In genomic region chr12:31860401-31860800, GRCh38 we compare ENCODE assay signal across 1 cellular context.
TF ChIP-seq lines count a peak whose summit lies in the region.

No MANE protein-coding gene starts in this region.

TF ChIP-seq in GM12878, 131 proteins besides CTCF, POLR2A, EP300 and RAD21 (continued from another document):
- no peak for TF ChIP-seq MAX (IDR thresholded peaks at IDR 0.05; ENCODE audit: low read depth, low read length)
- no peak for TF ChIP-seq NKRF (conservative IDR thresholded peaks at IDR 0.05)
- no peak for TF ChIP-seq EGR1 (IDR thresholded peaks at IDR 0.05; ENCODE audit: borderline replicate concordance in 1 of 2, low read depth in 2 of 2, low read length in 2 of 2)
- no peak for TF ChIP-seq NR2F1 (conservative IDR thresholded peaks at IDR 0.05)
- no peak for TF ChIP-seq REST (IDR thresholded peaks at IDR 0.05; ENCODE audit: low read depth, low read length)
- no peak for TF ChIP-seq HDAC6 (IDR thresholded peaks at IDR 0.05; ENCODE audit: unreplicated experiment)
